ENCODE assay signal across 8 cellular contexts in the genomic region with DNA sequence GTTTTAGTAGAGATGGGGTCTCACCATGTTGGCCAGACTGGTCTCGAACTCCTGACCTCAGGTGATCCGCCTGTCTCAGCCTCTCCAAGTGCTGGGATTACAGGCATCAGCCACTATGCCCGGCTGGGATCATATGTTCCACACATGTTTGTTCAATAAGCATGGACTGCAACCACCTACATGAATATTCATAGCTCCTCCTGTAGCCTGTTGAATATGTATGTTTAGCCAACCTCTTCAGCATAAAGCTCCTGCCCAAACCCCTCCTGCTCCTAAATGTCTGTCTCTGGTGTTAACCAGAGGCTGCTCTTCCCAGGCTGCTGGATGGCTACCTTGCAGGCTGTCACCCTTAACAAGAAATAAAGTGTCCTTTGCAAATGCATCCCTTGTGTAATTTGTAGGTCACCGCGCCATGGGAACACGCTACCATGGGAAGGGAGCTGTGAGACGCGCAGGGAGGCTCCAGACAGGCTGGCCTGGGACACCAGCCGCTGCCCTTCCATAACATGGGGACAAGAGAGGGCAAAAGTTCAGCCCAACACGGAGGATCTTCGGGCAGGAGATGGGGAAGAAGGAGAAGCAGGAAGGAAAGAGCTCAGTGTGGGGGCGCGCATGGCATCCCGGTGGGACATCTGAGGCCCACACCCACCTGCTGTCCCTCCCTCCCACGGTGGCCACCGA. TPM values are rescaled to one million over a fixed set of nuclear protein-coding genes. Genes with fewer than 3 reads are reported as not detected.
A peak's percentile ranks its signal among the peaks of the same experiment; 100 is the strongest.
DNase-seq lines count a peak whose midpoint lies in the region; ATAC-seq and TF ChIP-seq lines count a peak whose summit lies in the region.
"Not testable (repeated sequence)": the region's sequence is repeated elsewhere in the genome, so short reads cannot be mapped to it uniquely, and the experiment has no call there.

No MANE protein-coding gene starts in this region.

- H3K4me3 Mint-ChIP-seq in CD4-positive, CD25-positive, alpha-beta regulatory T cell: peak overlapping the region; percentile 59 to 100 (median 90)
- H3K4me3 Mint-ChIP-seq in activated CD4-positive, alpha-beta memory T cell treated with anti-CD3 and anti-CD28 coated beads, Interleukin-2, amount 10 ng/mL, durations not matched to agents 7 days and 5 days: peak overlapping the region; percentile 92
- H3K4me3 Mint-ChIP-seq in naive thymus-derived CD8-positive, alpha-beta T cell: peak overlapping the region; percentile 75 to 94 (median 85)
- peak overlapping the region; percentile 97 for H3K4me3 Mint-ChIP-seq in stimulated activated memory B cell treated with anti-CD40 and anti-IgM and Interleukin-4, amounts not matched to agents 10 μg/mL and 1 μg/mL and 100 μg/mL, for 72 hours

- not testable (repeated sequence) for ATAC-seq in CD4-positive, CD25-positive, alpha-beta regulatory T cell (ENCODE audit: low read depth in 2 of 2); naive thymus-derived CD8-positive, alpha-beta T cell; stimulated activated memory B cell treated with anti-CD40 and anti-IgM and Interleukin-4, amounts not matched to agents 10 μg/mL and 1 μg/mL and 100 μg/mL, for 72 hours
- ATAC-seq in GM19351 (IDR thresholded peaks at IDR 0.05; ENCODE audit: unreplicated experiment) (peak; percentile 16), heart right ventricle (peak in 6 of 8 donors; percentile 2 to 21 (median 8))

- H3K4me1 Mint-ChIP-seq in CD4-positive, CD25-positive, alpha-beta regulatory T cell: peaks cover 4 to 76% (median 25%) of the 10 kb centered on the region in 4 donors
- peaks cover 67% of the 10 kb centered on the region for H3K4me1 Mint-ChIP-seq in activated CD4-positive, alpha-beta memory T cell treated with anti-CD3 and anti-CD28 coated beads, Interleukin-2, amount 10 ng/mL, durations not matched to agents 7 days and 5 days
- H3K4me1 Mint-ChIP-seq in naive thymus-derived CD8-positive, alpha-beta T cell: peaks cover 28 to 66% (median 63%) of the 10 kb centered on the region in 4 donors
- H3K4me1 Mint-ChIP-seq in stimulated activated memory B cell treated with anti-CD40 and anti-IgM and Interleukin-4, amounts not matched to agents 10 μg/mL and 1 μg/mL and 100 μg/mL, for 72 hours: peaks cover 68% of the 10 kb centered on the region

- not testable (repeated sequence) for H2AFZ ChIP-seq in MM.1S (ENCODE audit: low read length)

- peaks cover 37% of the 10 kb centered on the region for H3F3A ChIP-seq in MM.1S (ENCODE audit: insufficient read depth, low read length)

- not testable (repeated sequence) for H4K20me1 ChIP-seq in MM.1S (ENCODE audit: insufficient read depth, low read length)

- 45 to 48% methylated on average over 13 to 16 of the region's 16 CpGs for WGBS in heart right ventricle, 2 donors

- intact Hi-C loops in heart right ventricle (cut with DNase I): loop anchor here in 2 of 10 donors (2.0 to 10.0 kb wide), 2 partner anchors 53 to 95 kb away; no protein-coding TSS in a partner anchor

- peak overlapping the region; percentile 83 for H3K4me2 ChIP-seq in MM.1S (ENCODE audit: low read depth, low read length)

- H3K36me3 ChIP-seq in CD4-positive, CD25-positive, alpha-beta regulatory T cell (ENCODE audit: control insufficient read depth, insufficient read depth, low read length); MM.1S (replicated peaks; ENCODE audit: insufficient read depth, low read length): not testable (repeated sequence)
- peaks cover 0 to 31% (median 0%) of the 10 kb centered on the region in 9 donors for H3K36me3 ChIP-seq in heart right ventricle

- peak overlapping the region; percentile 16; the same call in 1 of the 2 replicates for H3K9ac ChIP-seq in MM.1S (ENCODE audit: low read length)

- POLR2A ChIA-PET in activated CD4-positive, alpha-beta memory T cell treated with anti-CD3 and anti-CD28 coated beads, Interleukin-2, amount 10 ng/mL, durations not matched to agents 7 days and 5 days (lab: Charles Lee): interaction anchor here (1.7 kb wide), 1 partner anchor 74 kb away, joined by 5 read pairs; no protein-coding TSS in a partner anchor
- POLR2A ChIA-PET in naive thymus-derived CD8-positive, alpha-beta T cell (lab: Charles Lee): interaction anchor here (1.2 kb wide), 1 partner anchor 299 kb away, joined by 3 read pairs; no protein-coding TSS in a partner anchor

- not testable (repeated sequence) for DNase-seq in CD4-positive, CD25-positive, alpha-beta regulatory T cell; MM.1S; activated CD4-positive, alpha-beta memory T cell treated with anti-CD3 and anti-CD28 coated beads, Interleukin-2, amount 10 ng/mL, durations not matched to agents 7 days and 5 days; heart right ventricle; naive thymus-derived CD8-positive, alpha-beta T cell
- DNase-seq in cerebellar cortex (ENCODE audit: low spot score): peak; percentile 46

- not testable (repeated sequence) for H3K9me2 ChIP-seq in MM.1S (replicated peaks; ENCODE audit: insufficient read depth, low read length)

- peak overlapping the region; percentile 79 for H3K27ac ChIP-seq in CD4-positive, CD25-positive, alpha-beta regulatory T cell (ENCODE audit: insufficient read depth, low read length, poor library complexity, severe bottlenecking)
- H3K27ac ChIP-seq in MM.1S (ENCODE audit: low read length) (peak overlapping the region; percentile 58; the same call in 1 of the 2 replicates), heart right ventricle (peak overlapping the region in 9 of 10 donors; percentile 35 to 87 (median 63))

- H3K4me1 ChIP-seq in CD4-positive, CD25-positive, alpha-beta regulatory T cell (ENCODE audit: control insufficient read depth, insufficient read depth, low read length, poor library complexity, severe bottlenecking): peaks cover 41% of the 10 kb centered on the region
- peaks cover 23% of the 10 kb centered on the region for H3K4me1 ChIP-seq in MM.1S (ENCODE audit: low read length)
- H3K4me1 ChIP-seq in heart right ventricle: peaks cover 0 to 27% (median 22%) of the 10 kb centered on the region in 9 donors

- H3K27ac Mint-ChIP-seq in CD4-positive, CD25-positive, alpha-beta regulatory T cell: peak overlapping the region; percentile 94 to 98 (median 97)
- H3K27ac Mint-ChIP-seq in activated CD4-positive, alpha-beta memory T cell treated with anti-CD3 and anti-CD28 coated beads, Interleukin-2, amount 10 ng/mL, durations not matched to agents 7 days and 5 days: peak overlapping the region; percentile 96
- peak overlapping the region; percentile 92 to 98 (median 96) for H3K27ac Mint-ChIP-seq in naive thymus-derived CD8-positive, alpha-beta T cell
- H3K27ac Mint-ChIP-seq in stimulated activated memory B cell treated with anti-CD40 and anti-IgM and Interleukin-4, amounts not matched to agents 10 μg/mL and 1 μg/mL and 100 μg/mL, for 72 hours: peak overlapping the region; percentile 96

- CTCF ChIA-PET in activated CD4-positive, alpha-beta memory T cell treated with anti-CD3 and anti-CD28 coated beads, Interleukin-2, amount 10 ng/mL, durations not matched to agents 7 days and 5 days (lab: Charles Lee): interaction anchor here (1.0 to 3.4 kb wide), 3 partner anchors 98 to 177 kb away, joined by 3 to 9 read pairs (median 3); no protein-coding TSS in a partner anchor

- H3K79me2 ChIP-seq in MM.1S (ENCODE audit: low read length): peaks cover 66% of the 10 kb centered on the region

- not testable (repeated sequence) for H3K9me3 Mint-ChIP-seq in CD4-positive, CD25-positive, alpha-beta regulatory T cell; activated CD4-positive, alpha-beta memory T cell treated with anti-CD3 and anti-CD28 coated beads, Interleukin-2, amount 10 ng/mL, durations not matched to agents 7 days and 5 days; naive thymus-derived CD8-positive, alpha-beta T cell; stimulated activated memory B cell treated with anti-CD40 and anti-IgM and Interleukin-4, amounts not matched to agents 10 μg/mL and 1 μg/mL and 100 μg/mL, for 72 hours

- TF ChIP-seq CTCF in MM.1S (IDR thresholded peaks at IDR 0.05; ENCODE audit: low read length); heart right ventricle (IDR thresholded peaks at IDR 0.05): not testable (repeated sequence)

- peaks cover 25% of the 10 kb centered on the region for H3K36me3 Mint-ChIP-seq in CD4-positive, CD25-positive, alpha-beta regulatory T cell
- H3K36me3 Mint-ChIP-seq in activated CD4-positive, alpha-beta memory T cell treated with anti-CD3 and anti-CD28 coated beads, Interleukin-2, amount 10 ng/mL, durations not matched to agents 7 days and 5 days (ENCODE audit: low read depth): peaks cover 65% of the 10 kb centered on the region
- H3K36me3 Mint-ChIP-seq in naive thymus-derived CD8-positive, alpha-beta T cell: peaks cover 0 to 33% (median 5%) of the 10 kb centered on the region in 3 donors
- H3K36me3 Mint-ChIP-seq in stimulated activated memory B cell treated with anti-CD40 and anti-IgM and Interleukin-4, amounts not matched to agents 10 μg/mL and 1 μg/mL and 100 μg/mL, for 72 hours: peaks cover 41% of the 10 kb centered on the region

- H3K9me3 ChIP-seq in CD4-positive, CD25-positive, alpha-beta regulatory T cell (ENCODE audit: control insufficient read depth in 2 of 2, low read length in 2 of 2); MM.1S (replicated peaks; ENCODE audit: insufficient read depth, low read length); heart right ventricle: not testable (repeated sequence)

- H3K27me3 Mint-ChIP-seq in CD4-positive, CD25-positive, alpha-beta regulatory T cell; activated CD4-positive, alpha-beta memory T cell treated with anti-CD3 and anti-CD28 coated beads, Interleukin-2, amount 10 ng/mL, durations not matched to agents 7 days and 5 days; naive thymus-derived CD8-positive, alpha-beta T cell; stimulated activated memory B cell treated with anti-CD40 and anti-IgM and Interleukin-4, amounts not matched to agents 10 μg/mL and 1 μg/mL and 100 μg/mL, for 72 hours: not testable (repeated sequence)

- H3K4me3 ChIP-seq in CD4-positive, CD25-positive, alpha-beta regulatory T cell (ENCODE audit: low read depth, low read length): not testable (repeated sequence)
- peak overlapping the region; percentile 57 for H3K4me3 ChIP-seq in MM.1S (ENCODE audit: low read length)
- H3K4me3 ChIP-seq in heart right ventricle: peak overlapping the region in 8 of 10 donors; percentile 42 to 63 (median 57)

- not testable (repeated sequence) for H3K27me3 ChIP-seq in CD4-positive, CD25-positive, alpha-beta regulatory T cell (ENCODE audit: control insufficient read depth, insufficient read depth, low read length); MM.1S (replicated peaks; ENCODE audit: insufficient read depth, low read length); heart right ventricle

RNA-seq across cellular contexts. Expression of gene APOBEC3D, which starts 0.8 kb away (rescaled TPM):
- total RNA-seq in CD4-positive, CD25-positive, alpha-beta regulatory T cell: 24.4 TPM
- polyA plus RNA-seq in CD4-positive, CD25-positive, alpha-beta regulatory T cell: 10 to 100 TPM; 14.4 to 24.7 (median 16.1) TPM
- 10 to 100 TPM; 58.2 to 58.9 TPM for total RNA-seq in activated CD4-positive, alpha-beta memory T cell treated with anti-CD3 and anti-CD28 coated beads, Interleukin-2, amount 10 ng/mL, durations not matched to agents 7 days and 5 days
- total RNA-seq in heart right ventricle: 1 to 10 TPM in 6 of 10 donors, under 1 TPM in 4; 0.55 to 2.7 (median 1.1) TPM
- 1 to 10 TPM in 1 of 2 donors, under 1 TPM in 1; 0.52 to 2.1 TPM for polyA plus RNA-seq in heart right ventricle
- 10 to 100 TPM in 1 of 2 experiments, 1 to 10 TPM in 1; 9.6 to 11.0 TPM for total RNA-seq in naive thymus-derived CD8-positive, alpha-beta T cell
- polyA plus RNA-seq in naive thymus-derived CD8-positive, alpha-beta T cell: 1 to 10 TPM; 5.2 to 7.1 (median 6.0) TPM

RNA-seq across cellular contexts. Expression of gene APOBEC3C, which starts 6.1 kb away (rescaled TPM):
- total RNA-seq in CD4-positive, CD25-positive, alpha-beta regulatory T cell: 59.0 TPM
- polyA plus RNA-seq in CD4-positive, CD25-positive, alpha-beta regulatory T cell: 100 to 1,000 TPM in 2 of 4 donors, 10 to 100 TPM in 2; 87.5 to 146 (median 110) TPM
- total RNA-seq in activated CD4-positive, alpha-beta memory T cell treated with anti-CD3 and anti-CD28 coated beads, Interleukin-2, amount 10 ng/mL, durations not matched to agents 7 days and 5 days: 100 to 1,000 TPM; 146 to 157 TPM
- 10 to 100 TPM; 23.2 to 43.3 (median 25.7) TPM for total RNA-seq in heart right ventricle
- 10 to 100 TPM in 1 of 2 donors, 1 to 10 TPM in 1; 9.8 to 17.2 TPM for polyA plus RNA-seq in heart right ventricle
- 10 to 100 TPM; 24.3 to 26.9 TPM for total RNA-seq in naive thymus-derived CD8-positive, alpha-beta T cell
- polyA plus RNA-seq in naive thymus-derived CD8-positive, alpha-beta T cell: 100 to 1,000 TPM in 1 of 3 donors, 10 to 100 TPM in 2; 64.7 to 119 (median 66.5) TPM

RNA-seq across cellular contexts. Expression of gene APOBEC3F, which starts 20.6 kb away (rescaled TPM):
- 17.6 TPM for total RNA-seq in CD4-positive, CD25-positive, alpha-beta regulatory T cell
- 10 to 100 TPM in 2 of 4 donors, 1 to 10 TPM in 2; 7.8 to 18.4 (median 10.4) TPM for polyA plus RNA-seq in CD4-positive, CD25-positive, alpha-beta regulatory T cell
- 10 to 100 TPM; 36.4 to 42.2 TPM for total RNA-seq in activated CD4-positive, alpha-beta memory T cell treated with anti-CD3 and anti-CD28 coated beads, Interleukin-2, amount 10 ng/mL, durations not matched to agents 7 days and 5 days
- 10 to 100 TPM in 1 of 10 donors, 1 to 10 TPM in 9; 2.9 to 10.2 (median 5.1) TPM for total RNA-seq in heart right ventricle
- polyA plus RNA-seq in heart right ventricle: 10 to 100 TPM in 1 of 2 donors, 1 to 10 TPM in 1; 1.3 to 11.6 TPM
- total RNA-seq in naive thymus-derived CD8-positive, alpha-beta T cell: 10 to 100 TPM; 22.2 to 24.3 TPM
- polyA plus RNA-seq in naive thymus-derived CD8-positive, alpha-beta T cell: 10 to 100 TPM in 1 of 3 donors, 1 to 10 TPM in 2; 7.0 to 10.1 (median 8.4) TPM

RNA-seq across cellular contexts. Expression of gene APOBEC3B, which starts 38.0 kb away (rescaled TPM):
- total RNA-seq in CD4-positive, CD25-positive, alpha-beta regulatory T cell: 2.1 TPM
- polyA plus RNA-seq in CD4-positive, CD25-positive, alpha-beta regulatory T cell: 1 to 10 TPM in 2 of 4 donors, under 1 TPM in 2; 0.17 to 1.4 (median 1.1) TPM
- 10 to 100 TPM; 51.6 to 51.9 TPM for total RNA-seq in activated CD4-positive, alpha-beta memory T cell treated with anti-CD3 and anti-CD28 coated beads, Interleukin-2, amount 10 ng/mL, durations not matched to agents 7 days and 5 days
- total RNA-seq in heart right ventricle: 1 to 10 TPM in 7 of 10 donors, under 1 TPM in 3; 0.55 to 6.4 (median 1.3) TPM
- under 1 TPM; 0.29 to 0.77 TPM for polyA plus RNA-seq in heart right ventricle
- total RNA-seq in naive thymus-derived CD8-positive, alpha-beta T cell: under 1 TPM in 1 of 2 experiments, not detected in 1; 0.47 TPM
- under 1 TPM in 1 of 3 donors, not detected in 2; 0.14 TPM for polyA plus RNA-seq in naive thymus-derived CD8-positive, alpha-beta T cell

RNA-seq across cellular contexts. Expression of gene APOBEC3G, which starts 57.0 kb away (rescaled TPM):
- total RNA-seq in CD4-positive, CD25-positive, alpha-beta regulatory T cell: 49.0 TPM
- 100 to 1,000 TPM in 1 of 4 donors, 10 to 100 TPM in 3; 51.0 to 105 (median 75.6) TPM for polyA plus RNA-seq in CD4-positive, CD25-positive, alpha-beta regulatory T cell
- 100 to 1,000 TPM; 145 to 146 TPM for total RNA-seq in activated CD4-positive, alpha-beta memory T cell treated with anti-CD3 and anti-CD28 coated beads, Interleukin-2, amount 10 ng/mL, durations not matched to agents 7 days and 5 days
- 10 to 100 TPM in 1 of 10 donors, 1 to 10 TPM in 9; 1.9 to 17.7 (median 3.0) TPM for total RNA-seq in heart right ventricle
- polyA plus RNA-seq in heart right ventricle: 1 to 10 TPM; 3.1 to 5.6 TPM
- 10 to 100 TPM; 24.3 to 27.4 TPM for total RNA-seq in naive thymus-derived CD8-positive, alpha-beta T cell
- polyA plus RNA-seq in naive thymus-derived CD8-positive, alpha-beta T cell: 100 to 1,000 TPM in 1 of 3 donors, 10 to 100 TPM in 2; 30.6 to 113 (median 38.7) TPM
